In genomic region chr22:37176464-37177061, GRCh38 we compare ENCODE assay signal across 8 cellular contexts. TPM values are rescaled to one million over a fixed set of nuclear protein-coding genes. Genes with fewer than 3 reads are reported as not detected.
DNase-seq lines count a peak whose midpoint lies in the region; ATAC-seq and TF ChIP-seq lines count a peak whose summit lies in the region.

No MANE protein-coding gene starts in this region.

- H3K9me3 ChIP-seq in left ventricle myocardium inferior (replicated peaks) (no peaks in the 10 kb centered on the region), skeletal muscle tissue (ENCODE audit: control insufficient read depth in 3 of 3, low read length in 3 of 3) (no peaks in the 10 kb centered on the region)

- CTCF ChIA-PET in activated CD8-positive, alpha-beta memory T cell treated with anti-CD3 and anti-CD28 coated beads, Interleukin-2, amount 10 ng/mL, durations not matched to agents 7 days and 5 days (lab: Charles Lee), result interaction anchor here (1.3 to 1.4 kb wide), 3 partner anchors 10 to 23 kb away, joined by 4 to 5 read pairs (median 4); no protein-coding TSS in a partner anchor

- H3K4me1 Mint-ChIP-seq in activated CD8-positive, alpha-beta memory T cell treated with anti-CD3 and anti-CD28 coated beads, Interleukin-2, amount 10 ng/mL, durations not matched to agents 7 days and 5 days, result peaks cover 4% of the 10 kb centered on the region

- no peaks in the 10 kb centered on the region for H3K36me3 ChIP-seq in left ventricle myocardium inferior
- H3K36me3 ChIP-seq in skeletal muscle tissue (ENCODE audit: control insufficient read depth in 3 of 3, insufficient read depth in 3 of 3, low read length in 3 of 3), result peaks cover 0 to 2% (median 0%) of the 10 kb centered on the region in 3 donors

- ATAC-seq in activated CD8-positive, alpha-beta memory T cell treated with anti-CD3 and anti-CD28 coated beads, Interleukin-2, amount 10 ng/mL, durations not matched to agents 7 days and 5 days, result no peak
- ATAC-seq in GM18868 (IDR thresholded peaks at IDR 0.05; ENCODE audit: unreplicated experiment) (no peak), GM18909 (IDR thresholded peaks at IDR 0.05; ENCODE audit: poor library complexity, unreplicated experiment) (no peak)

- no peak overlapping the region for H3K4me3 ChIP-seq in GM12865 (ENCODE audit: low read depth, low read length)
- peak overlapping the region; percentile 39 for H3K4me3 ChIP-seq in left ventricle myocardium inferior
- peak overlapping the region; percentile 29 to 68 (median 43) for H3K4me3 ChIP-seq in skeletal muscle tissue (ENCODE audit: low read length in 3 of 3)

- TF ChIP-seq CTCF in GM12865 (IDR thresholded peaks at IDR 0.05; ENCODE audit: insufficient read depth, low read depth, low read length, missing control alignments) (no peak), left ventricle myocardium inferior (IDR thresholded peaks at IDR 0.05; ENCODE audit: borderline replicate concordance) (no peak)

- peak overlapping the region; percentile 7 to 66 (median 27) for H3K9ac ChIP-seq in skeletal muscle tissue (ENCODE audit: low read depth in 1 of 3, low read length in 3 of 3)

- no peak overlapping the region for H3K4me3 Mint-ChIP-seq in activated CD8-positive, alpha-beta memory T cell treated with anti-CD3 and anti-CD28 coated beads, Interleukin-2, amount 10 ng/mL, durations not matched to agents 7 days and 5 days

- H3K4me1 ChIP-seq in left ventricle myocardium inferior (peaks cover 54% of the 10 kb centered on the region), skeletal muscle tissue (ENCODE audit: control insufficient read depth in 3 of 3, insufficient read depth in 3 of 3, low read length in 3 of 3) (peaks cover 51 to 55% (median 55%) of the 10 kb centered on the region in 3 donors)

- H3K36me3 Mint-ChIP-seq in activated CD8-positive, alpha-beta memory T cell treated with anti-CD3 and anti-CD28 coated beads, Interleukin-2, amount 10 ng/mL, durations not matched to agents 7 days and 5 days, result peaks cover 5% of the 10 kb centered on the region

- DNase-seq in GM12865 (ENCODE audit: low read depth) (peak; percentile 31), left ventricle myocardium inferior (peak; percentile 79), activated gamma-delta T cell treated with Interleukin-2 at 50 U/mL for 16 hours (no peak)
- DNase-seq in activated CD4-positive, CD25-positive, alpha-beta regulatory T cell treated with anti-CD3 and anti-CD28 coated beads, Interleukin-2, amount 50 U/mL, for 72 hours, result peak; percentile 33
- DNase-seq in activated CD8-positive, alpha-beta memory T cell treated with anti-CD3 and anti-CD28 coated beads, Interleukin-2, amount 10 ng/mL, durations not matched to agents 7 days and 5 days, result no peak

- H3K27me3 Mint-ChIP-seq in activated CD8-positive, alpha-beta memory T cell treated with anti-CD3 and anti-CD28 coated beads, Interleukin-2, amount 10 ng/mL, durations not matched to agents 7 days and 5 days, result no peaks in the 10 kb centered on the region

- intact Hi-C loops in left ventricle myocardium inferior (cut with micrococcal nuclease), result no loop called here

- no peaks in the 10 kb centered on the region for H3K9me3 Mint-ChIP-seq in activated CD8-positive, alpha-beta memory T cell treated with anti-CD3 and anti-CD28 coated beads, Interleukin-2, amount 10 ng/mL, durations not matched to agents 7 days and 5 days (ENCODE audit: low read depth)

- no peaks in the 10 kb centered on the region for H3K27me3 ChIP-seq in left ventricle myocardium inferior (ENCODE audit: low read depth)
- H3K27me3 ChIP-seq in skeletal muscle tissue (ENCODE audit: control insufficient read depth in 3 of 3, insufficient read depth in 3 of 3, low read length in 3 of 3), result no peaks in the 10 kb centered on the region

- H3K27ac ChIP-seq in left ventricle myocardium inferior (replicated peaks) (peak overlapping the region; percentile 60), skeletal muscle tissue (ENCODE audit: low read depth, low read length) (peak overlapping the region; percentile 51)

- H3K27ac Mint-ChIP-seq in activated CD8-positive, alpha-beta memory T cell treated with anti-CD3 and anti-CD28 coated beads, Interleukin-2, amount 10 ng/mL, durations not matched to agents 7 days and 5 days, result no peak overlapping the region

RNA-seq across cellular contexts. Expression of gene C1QTNF6, which starts 11.5 kb away (rescaled TPM):
- total RNA-seq in left ventricle myocardium inferior (1.3 TPM), skeletal muscle tissue (6.3 TPM)
- 1 to 10 TPM; 6.7 to 7.4 TPM for total RNA-seq in activated CD8-positive, alpha-beta memory T cell treated with anti-CD3 and anti-CD28 coated beads, Interleukin-2, amount 10 ng/mL, durations not matched to agents 7 days and 5 days

RNA-seq across cellular contexts. Expression of gene IL2RB, which starts 26.8 kb away (rescaled TPM):
- total RNA-seq in left ventricle myocardium inferior, result 0.99 TPM
- 1.6 TPM for total RNA-seq in skeletal muscle tissue
- total RNA-seq in activated CD8-positive, alpha-beta memory T cell treated with anti-CD3 and anti-CD28 coated beads, Interleukin-2, amount 10 ng/mL, durations not matched to agents 7 days and 5 days, result 100 to 1,000 TPM; 376 to 468 TPM

RNA-seq across cellular contexts. Expression of gene SSTR3, which starts 35.7 kb away (rescaled TPM):
- not detected for total RNA-seq in left ventricle myocardium inferior
- total RNA-seq in skeletal muscle tissue, result not detected
- total RNA-seq in activated CD8-positive, alpha-beta memory T cell treated with anti-CD3 and anti-CD28 coated beads, Interleukin-2, amount 10 ng/mL, durations not matched to agents 7 days and 5 days, result 1 to 10 TPM; 1.3 to 2.2 TPM

Comparison
In these comparisons a context has a peak if more than half of its experiments do, and no peak if none do; other contexts are left out.
1. DNase-seq: peak in GM12865 (single experiment), activated CD4-positive, CD25-positive, alpha-beta regulatory T cell treated with anti-CD3 and anti-CD28 coated beads, Interleukin-2, amount 50 U/mL, for 72 hours (single experiment) and left ventricle myocardium inferior (single experiment); none in activated gamma-delta T cell treated with Interleukin-2 at 50 U/mL for 16 hours (single experiment) and activated CD8-positive, alpha-beta memory T cell treated with anti-CD3 and anti-CD28 coated beads, Interleukin-2, amount 10 ng/mL, durations not matched to agents 7 days and 5 days (single experiment).
2. RNA of gene IL2RB, which starts 26.8 kb away (total RNA-seq): 376 to 468 TPM in activated CD8-positive, alpha-beta memory T cell treated with anti-CD3 and anti-CD28 coated beads, Interleukin-2, amount 10 ng/mL, durations not matched to agents 7 days and 5 days; 1.6 TPM in skeletal muscle tissue (single experiment) and 0.99 TPM in left ventricle myocardium inferior (single experiment); every median in the first group is over 100 times any median in the second.